In the genomic region with DNA sequence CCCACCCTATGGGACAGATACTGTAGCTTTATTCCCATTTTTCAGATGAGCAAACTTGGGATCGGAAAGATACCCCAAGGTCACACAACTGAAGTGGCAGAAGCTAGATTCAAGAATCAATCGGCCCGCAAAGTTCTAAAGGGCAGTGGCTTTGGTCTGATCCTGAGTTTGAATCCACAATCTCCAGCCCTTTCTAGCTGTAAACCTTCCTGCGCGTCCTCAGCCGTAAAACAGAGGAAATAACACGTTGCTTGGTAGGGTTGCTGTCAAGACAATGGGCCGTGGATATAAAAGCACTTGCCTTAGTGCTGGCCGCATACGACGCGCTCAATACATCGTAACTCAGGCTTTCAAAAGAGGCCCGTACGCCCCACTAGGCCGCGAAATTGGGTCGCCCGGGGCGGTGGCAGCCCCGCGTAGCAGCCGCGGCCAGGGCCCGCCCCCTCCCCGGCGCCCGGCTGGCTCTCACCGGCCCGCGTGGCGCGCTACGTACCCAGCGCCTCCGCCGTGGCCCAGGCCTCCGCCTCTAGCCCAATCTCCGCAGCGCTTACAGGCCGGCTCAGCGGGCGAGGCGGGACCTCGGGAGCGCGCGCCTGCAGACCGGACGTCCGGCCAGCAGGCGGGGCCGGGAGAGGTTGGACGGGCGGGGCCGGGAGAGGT, we compare ENCODE assay signal across 8 cellular contexts. TPM values are rescaled to one million over a fixed set of nuclear protein-coding genes. Genes with fewer than 3 reads are reported as not detected.
A peak's percentile ranks its signal among the peaks of the same experiment; 100 is the strongest.
DNase-seq lines count a peak whose midpoint lies in the region; ATAC-seq, FAIRE-seq and TF ChIP-seq lines count a peak whose summit lies in the region.

A gene with protein sequence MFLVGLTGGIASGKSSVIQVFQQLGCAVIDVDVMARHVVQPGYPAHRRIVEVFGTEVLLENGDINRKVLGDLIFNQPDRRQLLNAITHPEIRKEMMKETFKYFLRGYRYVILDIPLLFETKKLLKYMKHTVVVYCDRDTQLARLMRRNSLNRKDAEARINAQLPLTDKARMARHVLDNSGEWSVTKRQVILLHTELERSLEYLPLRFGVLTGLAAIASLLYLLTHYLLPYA (minus strand): TSS at position 573 of the 660 bp plus-strand sequence. CDS start 16,747 bp downstream, outside the sequence.

- H2AFZ ChIP-seq in ACC112 (ENCODE audit: low read length, unreplicated experiment) = peak within 1 kb of the TSS; percentile 73

- H3K27me3 Mint-ChIP-seq in WTC11 (ENCODE audit: low read depth) = no peaks in the 10 kb centered on the region
- H3K27me3 Mint-ChIP-seq in immature natural killer cell (ENCODE audit: low read depth in 3 of 3) = peaks cover 3 to 4% (median 3%) of the 10 kb centered on the region in 3 donors

- no peak for TF ChIP-seq CTCF in WTC11 (IDR thresholded peaks at IDR 0.05)
- TF ChIP-seq CTCF in bronchial epithelial cell (IDR thresholded peaks at IDR 0.05; ENCODE audit: insufficient read depth, low read length, severe bottlenecking) = no peak

- peaks cover 41% of the 10 kb centered on the region for H3K79me2 ChIP-seq in ACC112 (ENCODE audit: control insufficient read depth, insufficient read depth, low read length, unreplicated experiment)

- H3K9me3 Mint-ChIP-seq in WTC11 (no peaks in the 10 kb centered on the region), immature natural killer cell (no peaks in the 10 kb centered on the region)

- peak within 1 kb of the TSS; percentile 97 for H3K27ac Mint-ChIP-seq in WTC11
- peak within 1 kb of the TSS; percentile 86 to 99 (median 97) for H3K27ac Mint-ChIP-seq in immature natural killer cell

- POLR2A ChIA-PET in WTC11 (lab: Charles Lee) = interaction anchor here (0.5 to 0.7 kb wide), 3 partner anchors 12 to 142 kb away, joined by 3 to 4 read pairs (median 4); no protein-coding TSS in a partner anchor

- peak within 1 kb of the TSS; percentile 92 for H3K4me3 Mint-ChIP-seq in WTC11
- H3K4me3 Mint-ChIP-seq in immature natural killer cell = peak within 1 kb of the TSS; percentile 85 to 93 (median 89)

- peaks cover 22% of the 10 kb centered on the region for H3K4me1 ChIP-seq in ACC112 (ENCODE audit: control insufficient read depth, insufficient read depth, low read length, unreplicated experiment)

- CTCF ChIA-PET in WTC11 (lab: Charles Lee) = interaction anchor here (0.6 to 3.4 kb wide), 9 partner anchors 11 to 272 kb away, joined by 3 to 16 read pairs (median 4); a partner anchor contains a TSS

- H3K27ac ChIP-seq in ACC112 (ENCODE audit: low read depth, low read length) = peak within 1 kb of the TSS; percentile 90

- no peak for FAIRE-seq in bronchial epithelial cell (lab: Jason Lieb, UNC)

- no peaks in the 10 kb centered on the region for H3K36me3 Mint-ChIP-seq in WTC11
- no peaks in the 10 kb centered on the region for H3K36me3 Mint-ChIP-seq in immature natural killer cell

- ATAC-seq in GM18907 (IDR thresholded peaks at IDR 0.05; ENCODE audit: unreplicated experiment) = peak; percentile 88
- peak; percentile 91 for ATAC-seq in HG03139 (IDR thresholded peaks at IDR 0.05; ENCODE audit: unreplicated experiment)
- ATAC-seq in WTC11 = peak; percentile 99

- DNase-seq in NCI-H2227 (lab: John Stamatoyannopoulos, UW; ENCODE audit: unreplicated experiment) (peak; percentile 98), WTC11 (ENCODE audit: low spot score) (peak; percentile 91), bronchial epithelial cell (ENCODE audit: low read depth) (peak; percentile 85), immature natural killer cell (peak; percentile 88 to 90 (median 88)), smooth muscle cell of the brain vasculature (ENCODE audit: low read depth, low spot score) (peak; percentile 88)

- no peaks in the 10 kb centered on the region for H3K27me3 ChIP-seq in ACC112 (ENCODE audit: insufficient read depth, low read length)
- no peaks in the 10 kb centered on the region for H3K27me3 ChIP-seq in bronchial epithelial cell (ENCODE audit: control insufficient read depth, insufficient read depth, low read length)

- peak within 1 kb of the TSS; percentile 90 for H3K4me3 ChIP-seq in ACC112 (ENCODE audit: low read depth, low read length)
- peak within 1 kb of the TSS; percentile 73 for H3K4me3 ChIP-seq in bronchial epithelial cell (ENCODE audit: low read depth, low read length)

- H3K36me3 ChIP-seq in ACC112 (ENCODE audit: insufficient read depth, low read length) = no peaks in the 10 kb centered on the region
- no peaks in the 10 kb centered on the region for H3K36me3 ChIP-seq in bronchial epithelial cell (ENCODE audit: control insufficient read depth, insufficient read depth, low read length)

- H3K4me1 Mint-ChIP-seq in WTC11 = peaks cover 25% of the 10 kb centered on the region
- peaks cover 27 to 28% of the 10 kb centered on the region in 2 donors for H3K4me1 Mint-ChIP-seq in immature natural killer cell

TF ChIP-seq in WTC11, 78 proteins besides CTCF, POLR2A, EP300 and RAD21 (continues in another document):
- no peak for TF ChIP-seq ESRRA (CRISPR knock-in tag; IDR thresholded peaks at IDR 0.05; ENCODE audit: borderline replicate concordance)
- TF ChIP-seq CREB1 (CRISPR knock-in tag; IDR thresholded peaks at IDR 0.05) = no peak
- TF ChIP-seq CBFB (CRISPR knock-in tag; IDR thresholded peaks at IDR 0.05; ENCODE audit: low read depth) = no peak
- TF ChIP-seq, protein P1, sequence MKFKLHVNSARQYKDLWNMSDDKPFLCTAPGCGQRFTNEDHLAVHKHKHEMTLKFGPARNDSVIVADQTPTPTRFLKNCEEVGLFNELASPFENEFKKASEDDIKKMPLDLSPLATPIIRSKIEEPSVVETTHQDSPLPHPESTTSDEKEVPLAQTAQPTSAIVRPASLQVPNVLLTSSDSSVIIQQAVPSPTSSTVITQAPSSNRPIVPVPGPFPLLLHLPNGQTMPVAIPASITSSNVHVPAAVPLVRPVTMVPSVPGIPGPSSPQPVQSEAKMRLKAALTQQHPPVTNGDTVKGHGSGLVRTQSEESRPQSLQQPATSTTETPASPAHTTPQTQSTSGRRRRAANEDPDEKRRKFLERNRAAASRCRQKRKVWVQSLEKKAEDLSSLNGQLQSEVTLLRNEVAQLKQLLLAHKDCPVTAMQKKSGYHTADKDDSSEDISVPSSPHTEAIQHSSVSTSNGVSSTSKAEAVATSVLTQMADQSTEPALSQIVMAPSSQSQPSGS (CRISPR knock-in tag; IDR thresholded peaks at IDR 0.05; ENCODE audit: borderline replicate concordance, low read depth) = no peak
- 0 out of 2 replicates have a peak, but pooled peaks have one; percentile 25 for TF ChIP-seq GABPB1 (CRISPR knock-in tag; IDR thresholded peaks at IDR 0.05)
- TF ChIP-seq MXD4 (CRISPR knock-in tag; IDR thresholded peaks at IDR 0.05; ENCODE audit: borderline replicate concordance) = no peak
- 0 out of 2 replicates have a peak, but pooled peaks have one; percentile 50 for TF ChIP-seq JUN (CRISPR knock-in tag; IDR thresholded peaks at IDR 0.05)
- TF ChIP-seq RELA (CRISPR knock-in tag; IDR thresholded peaks at IDR 0.05; ENCODE audit: borderline replicate concordance) = no peak
- TF ChIP-seq ZNF317 (CRISPR knock-in tag; IDR thresholded peaks at IDR 0.05; ENCODE audit: borderline replicate concordance, low read depth) = no peak
- TF ChIP-seq, protein P2, sequence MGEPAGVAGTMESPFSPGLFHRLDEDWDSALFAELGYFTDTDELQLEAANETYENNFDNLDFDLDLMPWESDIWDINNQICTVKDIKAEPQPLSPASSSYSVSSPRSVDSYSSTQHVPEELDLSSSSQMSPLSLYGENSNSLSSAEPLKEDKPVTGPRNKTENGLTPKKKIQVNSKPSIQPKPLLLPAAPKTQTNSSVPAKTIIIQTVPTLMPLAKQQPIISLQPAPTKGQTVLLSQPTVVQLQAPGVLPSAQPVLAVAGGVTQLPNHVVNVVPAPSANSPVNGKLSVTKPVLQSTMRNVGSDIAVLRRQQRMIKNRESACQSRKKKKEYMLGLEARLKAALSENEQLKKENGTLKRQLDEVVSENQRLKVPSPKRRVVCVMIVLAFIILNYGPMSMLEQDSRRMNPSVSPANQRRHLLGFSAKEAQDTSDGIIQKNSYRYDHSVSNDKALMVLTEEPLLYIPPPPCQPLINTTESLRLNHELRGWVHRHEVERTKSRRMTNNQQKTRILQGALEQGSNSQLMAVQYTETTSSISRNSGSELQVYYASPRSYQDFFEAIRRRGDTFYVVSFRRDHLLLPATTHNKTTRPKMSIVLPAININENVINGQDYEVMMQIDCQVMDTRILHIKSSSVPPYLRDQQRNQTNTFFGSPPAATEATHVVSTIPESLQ (CRISPR knock-in tag; IDR thresholded peaks at IDR 0.05) = no peak
- TF ChIP-seq, protein P3, sequence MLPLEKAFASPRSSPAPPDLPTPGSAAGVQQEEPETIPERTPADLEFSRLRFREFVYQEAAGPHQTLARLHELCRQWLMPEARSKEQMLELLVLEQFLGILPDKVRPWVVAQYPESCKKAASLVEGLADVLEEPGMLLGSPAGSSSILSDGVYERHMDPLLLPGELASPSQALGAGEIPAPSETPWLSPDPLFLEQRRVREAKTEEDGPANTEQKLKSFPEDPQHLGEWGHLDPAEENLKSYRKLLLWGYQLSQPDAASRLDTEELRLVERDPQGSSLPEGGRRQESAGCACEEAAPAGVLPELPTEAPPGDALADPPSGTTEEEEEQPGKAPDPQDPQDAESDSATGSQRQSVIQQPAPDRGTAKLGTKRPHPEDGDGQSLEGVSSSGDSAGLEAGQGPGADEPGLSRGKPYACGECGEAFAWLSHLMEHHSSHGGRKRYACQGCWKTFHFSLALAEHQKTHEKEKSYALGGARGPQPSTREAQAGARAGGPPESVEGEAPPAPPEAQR (CRISPR knock-in tag; IDR thresholded peaks at IDR 0.05) = no peak
- TF ChIP-seq, protein P4, sequence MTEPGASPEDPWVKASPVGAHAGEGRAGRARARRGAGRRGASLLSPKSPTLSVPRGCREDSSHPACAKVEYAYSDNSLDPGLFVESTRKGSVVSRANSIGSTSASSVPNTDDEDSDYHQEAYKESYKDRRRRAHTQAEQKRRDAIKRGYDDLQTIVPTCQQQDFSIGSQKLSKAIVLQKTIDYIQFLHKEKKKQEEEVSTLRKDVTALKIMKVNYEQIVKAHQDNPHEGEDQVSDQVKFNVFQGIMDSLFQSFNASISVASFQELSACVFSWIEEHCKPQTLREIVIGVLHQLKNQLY (CRISPR knock-in tag; IDR thresholded peaks at IDR 0.05) = no peak

RNA-seq across cellular contexts. Expression of the gene that starts here (rescaled TPM):
- total RNA-seq in WTC11 (2021) (57.7 to 59.2 TPM (median 58.7 TPM) in 3 replicates), bronchial epithelial cell (18.2 and 25.9 TPM in 2 replicates)
- polyA plus RNA-seq in immature natural killer cell = 10 to 100 TPM in 1 of 3 donors, 1 to 10 TPM in 2; 8.3 to 22.9 (median 9.3) TPM

Comparison
In these comparisons a context has a peak if more than half of its experiments do, and no peak if none do; other contexts are left out.
1. Peak in every context shown above with its lines: DNase-seq, ATAC-seq, H3K4me3 ChIP-seq and H3K27ac ChIP-seq.